10 cellular contexts compared by ENCODE assay signal in genomic region chr7:87316846-87317545, GRCh38. TPM values are rescaled to one million over a fixed set of nuclear protein-coding genes. Genes with fewer than 3 reads are reported as not detected.
DNase-seq lines count a peak whose midpoint lies in the region; ATAC-seq and TF ChIP-seq lines count a peak whose summit lies in the region.
"Had no signal": no experiment of that assay in that cellular context is flagged by ENCODE, and none has a peak within 500 bp of the region (broad histone marks: within the 10 kb centered on the region; RNA-seq: fewer than 3 reads in every experiment).

No MANE protein-coding gene starts in this region.

- no peak overlapping the region for H3K9ac ChIP-seq in MM.1S (ENCODE audit: low read length)

- H3K36me3 ChIP-seq in MM.1S (replicated peaks; ENCODE audit: insufficient read depth, low read length) = no peaks in the 10 kb centered on the region

- TF ChIP-seq CTCF in MM.1S (IDR thresholded peaks at IDR 0.05; ENCODE audit: low read length) (no peak), omental fat pad (IDR thresholded peaks at IDR 0.05) (no peak)

- no peak overlapping the region for H2AFZ ChIP-seq in MM.1S (ENCODE audit: low read length)

- peaks cover 34% of the 10 kb centered on the region for H3K4me1 ChIP-seq in MM.1S (ENCODE audit: low read length)

- H4K20me1 ChIP-seq in MM.1S (ENCODE audit: insufficient read depth, low read length) = no peaks in the 10 kb centered on the region

- peak; percentile 59 for ATAC-seq in omental fat pad (ENCODE audit: low FRiP score)
- ATAC-seq in HG02642 (IDR thresholded peaks at IDR 0.05; ENCODE audit: poor library complexity, unreplicated experiment) = no peak
- ATAC-seq in HG03196 (IDR thresholded peaks at IDR 0.05; ENCODE audit: unreplicated experiment) = no peak
- ATAC-seq in HG02678 (IDR thresholded peaks at IDR 0.05; ENCODE audit: unreplicated experiment) = no peak

- DNase-seq in Daoy (ENCODE audit: low read depth) (peak; percentile 14), MM.1S (no peak), dedifferentiated amniotic fluid mesenchymal stem cell (ENCODE audit: extremely low spot score) (peak; percentile 92), omental fat pad (ENCODE audit: low spot score) (no peak)
- no peak for DNase-seq in stimulated activated CD4-positive, alpha-beta T cell treated with anti-CD3 and anti-CD28 coated beads, Interleukin-4, amount 100 ng/mL, for 4 hours
- DNase-seq: NCI-H524 treated with DMSO at 0.1 percent for 48 hours had no signal

- no peaks in the 10 kb centered on the region for H3K9me2 ChIP-seq in MM.1S (replicated peaks; ENCODE audit: insufficient read depth, low read length)

- peaks cover 6% of the 10 kb centered on the region; the same call in 1 of the 2 replicates for H3F3A ChIP-seq in MM.1S (ENCODE audit: insufficient read depth, low read length)

- H3K27ac ChIP-seq in MM.1S (ENCODE audit: low read length) = peak overlapping the region; percentile 14; the same call in 1 of the 2 replicates
- H3K27ac ChIP-seq: HL-60 had no signal

- H3K79me2 ChIP-seq in MM.1S (ENCODE audit: low read length) = no peaks in the 10 kb centered on the region

- no peaks in the 10 kb centered on the region for H3K9me3 ChIP-seq in MM.1S (replicated peaks; ENCODE audit: insufficient read depth, low read length)

- no peaks in the 10 kb centered on the region for H3K27me3 ChIP-seq in MM.1S (replicated peaks; ENCODE audit: insufficient read depth, low read length)

- H3K4me2 ChIP-seq in MM.1S (ENCODE audit: low read depth, low read length) = peak overlapping the region; percentile 29; the same call in 1 of the 2 replicates

- H3K4me3 ChIP-seq in MM.1S (ENCODE audit: low read length) = no peak overlapping the region

RNA-seq across cellular contexts. Expression of gene CROT, which starts 28.5 kb away (rescaled TPM):
- total RNA-seq in Daoy (2014; rRNA removed; shearing (Covaris generic)) = 8.7 and 10.2 TPM in 2 replicates
- 10 to 100 TPM in 3 of 4 donors, 1 to 10 TPM in 1; 3.0 to 29.5 (median 11.9) TPM for total RNA-seq in omental fat pad

Comparison
In these comparisons a context has a peak if more than half of its experiments do, and no peak if none do; other contexts are left out.
1. DNase-seq: peak in Daoy (single experiment) and dedifferentiated amniotic fluid mesenchymal stem cell (single experiment); none in MM.1S (single experiment), omental fat pad (single experiment) and stimulated activated CD4-positive, alpha-beta T cell treated with anti-CD3 and anti-CD28 coated beads, Interleukin-4, amount 100 ng/mL, for 4 hours (0 of 2).